25 cellular contexts compared by ENCODE assay signal in the genomic region with DNA sequence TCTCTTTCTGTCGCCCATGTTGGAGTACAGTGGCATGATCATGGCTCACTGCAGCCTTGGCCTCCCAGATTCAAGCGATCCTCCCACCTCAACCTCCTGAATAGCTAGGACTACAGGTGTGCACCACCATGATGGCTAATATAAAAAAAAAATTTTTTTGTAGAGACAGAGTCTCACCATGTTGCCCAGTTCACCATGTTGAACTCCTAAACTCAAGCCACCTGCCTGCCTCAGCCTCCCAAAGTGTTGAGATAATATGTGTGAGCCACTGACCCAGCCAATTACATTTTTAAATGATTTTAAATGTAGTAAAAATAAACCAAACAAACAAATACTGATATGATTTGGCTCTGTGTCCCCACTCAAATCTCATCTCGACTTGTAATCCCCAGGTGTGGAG.
"Had no signal": no experiment of that assay in that cellular context is flagged by ENCODE, and none has a peak within 500 bp of the region (broad histone marks: within the 10 kb centered on the region; RNA-seq: fewer than 3 reads in every experiment).

No MANE protein-coding gene starts in this region.

- H3K4me1 ChIP-seq: foreskin keratinocyte had no signal

- ATAC-seq: effector memory CD8-positive, alpha-beta T cell; esophagus mucosa; foreskin keratinocyte; gastrocnemius medialis; gastroesophageal sphincter; heart left ventricle; heart right ventricle had no signal

- FAIRE-seq: colon, endometrium, endothelial cell of umbilical vein had no signal

- DNase-seq: colonic mucosa; cortex of kidney; dermis blood vessel endothelial cell; dorsolateral prefrontal cortex; effector CD4-positive, alpha-beta T cell; effector CD8-positive, alpha-beta T cell; effector memory CD4-positive, alpha-beta T cell; effector memory CD8-positive, alpha-beta T cell; endodermal cell; erythroblast; esophagus squamous epithelium; foreskin fibroblast; foreskin keratinocyte; foreskin melanocyte; gastrocnemius medialis; glutamatergic neuron; heart left ventricle; heart right ventricle had no signal

- H3K27ac Mint-ChIP-seq: dendritic cell treated with granulocyte-macrophage colony-stimulating factor and Interleukin-4, amounts not matched to agents 40 ng/mL and 50 ng/mL, for 4 days; effector memory CD8-positive, alpha-beta T cell; endodermal cell had no signal

- H3K4me3 ChIP-seq: colonic mucosa, dorsolateral prefrontal cortex, esophagus squamous epithelium, gastrocnemius medialis, gastroesophageal sphincter, heart left ventricle, heart right ventricle had no signal

- H3K27ac ChIP-seq: colonic mucosa, dorsolateral prefrontal cortex, epithelial cell of prostate, esophagus squamous epithelium, foreskin keratinocyte, gastrocnemius medialis, gastroesophageal sphincter, heart left ventricle, heart right ventricle had no signal

- H3K9me3 Mint-ChIP-seq: dendritic cell treated with granulocyte-macrophage colony-stimulating factor and Interleukin-4, amounts not matched to agents 40 ng/mL and 50 ng/mL, for 4 days; effector memory CD8-positive, alpha-beta T cell had no signal

- H3K4me3 Mint-ChIP-seq: dendritic cell treated with granulocyte-macrophage colony-stimulating factor and Interleukin-4, amounts not matched to agents 40 ng/mL and 50 ng/mL, for 4 days; effector memory CD8-positive, alpha-beta T cell; endodermal cell had no signal

- H3K9me3 ChIP-seq: colonic mucosa, esophagus squamous epithelium, gastrocnemius medialis had no signal

- H3K36me3 ChIP-seq: colonic mucosa, esophagus squamous epithelium, gastrocnemius medialis, gastroesophageal sphincter, heart left ventricle, heart right ventricle had no signal
